8 cellular contexts compared by ENCODE assay signal in the genomic region with DNA sequence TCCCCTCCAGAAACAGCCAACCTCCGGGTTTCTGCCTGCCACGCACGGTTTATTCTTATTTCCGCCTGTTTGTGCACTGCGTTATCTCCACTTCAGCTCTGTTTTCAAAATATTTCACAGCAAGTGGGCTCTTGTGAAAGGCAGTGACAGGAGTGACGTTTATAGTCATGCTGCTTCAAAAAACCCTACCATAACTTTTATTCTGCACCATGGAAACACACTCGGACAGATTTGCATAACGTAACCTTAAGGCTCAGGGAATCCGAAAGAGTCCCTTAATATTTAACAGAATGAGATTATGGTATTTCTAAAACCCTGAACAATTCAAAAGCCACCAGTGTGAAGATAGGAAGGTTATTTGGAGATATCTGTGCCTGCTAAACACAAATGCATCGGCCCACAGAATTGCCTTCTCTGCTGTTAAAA. TPM values are rescaled to one million over a fixed set of nuclear protein-coding genes. Genes with fewer than 3 reads are reported as not detected.
DNase-seq lines count a peak whose midpoint lies in the region; ATAC-seq and TF ChIP-seq lines count a peak whose summit lies in the region.

No MANE protein-coding gene starts in this region.

- peak overlapping the region; percentile 100 for H3K4me3 Mint-ChIP-seq in WTC11

- peak overlapping the region; percentile 88 for H3K4me2 ChIP-seq in skeletal muscle satellite cell (ENCODE audit: low read length)

- in situ Hi-C loops in G401 (cut with HindIII; ENCODE audit: low sequenced_read_pairs): no loop called here

- TF ChIP-seq CTCF in WTC11 (IDR thresholded peaks at IDR 0.05): no peak

- H3K27ac Mint-ChIP-seq in WTC11: peak overlapping the region; percentile 98

- peaks cover 27% of the 10 kb centered on the region for H3K4me1 Mint-ChIP-seq in WTC11

- peak overlapping the region; percentile 72 for H3K4me3 ChIP-seq in skeletal muscle satellite cell (ENCODE audit: low read length)

- peaks cover 2% of the 10 kb centered on the region for H3K36me3 Mint-ChIP-seq in WTC11

- H3K27me3 Mint-ChIP-seq in WTC11 (ENCODE audit: low read depth): no peaks in the 10 kb centered on the region

- peaks cover 3% of the 10 kb centered on the region for H3K36me3 ChIP-seq in skeletal muscle satellite cell (ENCODE audit: insufficient read depth, low read length)

- peak overlapping the region; percentile 90 for H3K9ac ChIP-seq in skeletal muscle satellite cell (ENCODE audit: low read depth, low read length)

- CTCF ChIA-PET in WTC11 (lab: Charles Lee): interaction anchor here (0.7 to 1.4 kb wide), 6 partner anchors 13 to 408 kb away, joined by 3 to 9 read pairs (median 5); partner anchors contain the start of genes H3-3A and PARP1

- ATAC-seq in GM19468 (IDR thresholded peaks at IDR 0.05; ENCODE audit: extremely low read depth, unreplicated experiment): peak; percentile 33
- ATAC-seq in HG03521 (IDR thresholded peaks at IDR 0.05; ENCODE audit: unreplicated experiment): peak; percentile 22
- ATAC-seq in WTC11: no peak

- DNase-seq in G401 (ENCODE audit: low spot score) (peak; percentile 59), WTC11 (ENCODE audit: low spot score) (no peak), germinal center (ENCODE audit: low spot score) (peak; percentile 64), SW480 (ENCODE audit: low spot score) (no peak)
- DNase-seq in stimulated activated CD4-positive, alpha-beta T cell treated with anti-CD3 and anti-CD28 coated beads, Interleukin-4, amount 100 ng/mL, for 4 hours: no peak

- POLR2A ChIA-PET in WTC11 (lab: Charles Lee): interaction anchor here (0.8 to 1.7 kb wide), 4 partner anchors 53 to 74 kb away, joined by 5 to 30 read pairs (median 6); partner anchors contain the start of gene H3-3A

- H3K4me1 ChIP-seq in skeletal muscle satellite cell (ENCODE audit: control insufficient read depth, insufficient read depth, low read length): peaks cover 37% of the 10 kb centered on the region

- H3K27me3 ChIP-seq in skeletal muscle satellite cell (ENCODE audit: control insufficient read depth, insufficient read depth, low read length): no peaks in the 10 kb centered on the region

- no peaks in the 10 kb centered on the region for H3K9me3 ChIP-seq in skeletal muscle satellite cell (replicated peaks; ENCODE audit: low read length)

- H3K9me3 Mint-ChIP-seq in WTC11: no peaks in the 10 kb centered on the region

TF ChIP-seq in WTC11, 78 proteins besides CTCF, POLR2A, EP300 and RAD21:
- TF ChIP-seq JAZF1 (CRISPR knock-in tag; IDR thresholded peaks at IDR 0.05) (no peak), JUN (CRISPR knock-in tag; IDR thresholded peaks at IDR 0.05) (no peak)

RNA-seq across cellular contexts. Expression of gene SDE2, which starts 0.8 kb away (rescaled TPM):
- total RNA-seq in G401 (2014; rRNA removed; shearing (Covaris generic)): 13.5 and 22.1 TPM in 2 replicates
- 13.5 to 17.2 TPM (median 14.6 TPM) in 3 replicates for total RNA-seq in WTC11 (2021)
- 17.5 TPM in 2 replicates for total RNA-seq in skeletal muscle satellite cell (2012; rRNA removed)

RNA-seq across cellular contexts. Expression of gene LEFTY2, which starts 58.9 kb away (rescaled TPM):
- not detected in 2 replicates for total RNA-seq in G401 (2014; rRNA removed; shearing (Covaris generic))
- 13.9 to 15.5 TPM (median 14.0 TPM) in 3 replicates for total RNA-seq in WTC11 (2021)
- total RNA-seq in skeletal muscle satellite cell (2012; rRNA removed): 0.44 TPM in 1 of 2 replicates, not detected in the other

Comparison
In these comparisons a context has a peak if more than half of its experiments do, and no peak if none do; other contexts are left out.
1. DNase-seq: peak in G401 (single experiment) and germinal center (single experiment); none in WTC11 (single experiment), SW480 (single experiment) and stimulated activated CD4-positive, alpha-beta T cell treated with anti-CD3 and anti-CD28 coated beads, Interleukin-4, amount 100 ng/mL, for 4 hours (0 of 2).
2. RNA of gene LEFTY2, which starts 58.9 kb away (total RNA-seq): 13.9 to 15.5 TPM in WTC11; not detected in G401; every median in the first group is over 10 times any median in the second.